ENCODE assay signal across 1 cellular context in genomic region chr13:45385912-45386311, GRCh38.
TF ChIP-seq lines count a peak whose summit lies in the region.

No MANE protein-coding gene starts in this region.

TF ChIP-seq in HepG2, 621 proteins besides CTCF, POLR2A, EP300 and RAD21 (continued from another document):
- no peak for TF ChIP-seq THAP9 (CRISPR knock-in tag; IDR thresholded peaks at IDR 0.05; ENCODE audit: borderline replicate concordance)
